In the genomic region with DNA sequence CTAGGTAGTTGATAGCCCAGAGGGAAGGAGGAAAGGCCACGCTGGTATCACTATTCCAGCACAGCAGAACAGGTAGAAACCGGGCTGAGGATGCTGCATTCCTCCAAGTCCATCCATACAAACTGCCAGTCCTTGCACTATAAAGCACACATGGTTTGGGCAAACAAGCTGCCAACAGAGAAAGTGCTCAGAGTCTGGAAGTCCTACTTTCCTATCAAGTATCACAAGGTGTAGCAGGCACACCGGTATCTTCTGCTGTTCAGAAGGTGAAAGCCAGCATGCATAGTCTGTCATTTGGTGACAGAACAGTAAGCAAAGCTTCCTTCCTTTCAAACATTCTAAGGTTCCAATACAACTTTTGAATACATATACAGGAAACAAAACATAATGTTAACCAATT, we compare ENCODE assay signal across 1 cellular context.
TF ChIP-seq lines count a peak whose summit lies in the region.

No MANE protein-coding gene starts in this region.

TF ChIP-seq in HCT116, 20 proteins besides CTCF, POLR2A, EP300 and RAD21 (continued from another document):
- TF ChIP-seq YY1 (IDR thresholded peaks at IDR 0.05; ENCODE audit: extremely low read depth, insufficient replicate concordance, low read depth, low read length) (no peak), SP1 (IDR thresholded peaks at IDR 0.05; ENCODE audit: low read depth) (no peak), EZH2 (IDR thresholded peaks at IDR 0.05) (no peak), CBX3 (IDR thresholded peaks at IDR 0.05; ENCODE audit: low read depth) (no peak), EGR1 (IDR thresholded peaks at IDR 0.05; ENCODE audit: low read depth) (no peak)
